In the genomic region with DNA sequence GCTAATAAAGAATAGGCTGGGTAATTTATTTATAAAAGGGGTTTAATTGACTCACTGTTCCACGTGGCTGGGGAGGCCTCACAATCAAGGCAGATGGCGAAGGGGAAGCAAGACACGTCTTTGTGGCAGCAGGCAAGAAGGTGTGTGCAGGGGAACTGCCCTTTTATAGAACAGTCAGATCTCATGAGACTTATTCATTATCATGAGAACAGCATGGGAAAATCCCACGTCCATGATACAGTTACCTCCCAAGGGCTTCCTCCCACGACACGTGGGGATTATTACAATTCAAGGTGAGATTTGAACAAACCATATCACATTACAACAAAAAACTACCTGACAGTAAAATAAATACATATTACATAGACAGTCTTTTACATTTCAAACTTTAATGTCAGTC, we compare ENCODE assay signal across 15 cellular contexts.
DNase-seq lines count a peak whose midpoint lies in the region; ATAC-seq and TF ChIP-seq lines count a peak whose summit lies in the region.
"Had no signal": no experiment of that assay in that cellular context is flagged by ENCODE, and none has a peak within 500 bp of the region (broad histone marks: within the 10 kb centered on the region; RNA-seq: fewer than 3 reads in every experiment).

No MANE protein-coding gene starts in this region.

- no peaks in the 10 kb centered on the region for H3K9me3 ChIP-seq in Panc1 (ENCODE audit: control insufficient read depth, insufficient read depth, low read depth, low read length)

- intact Hi-C loops in Panc1 (cut with micrococcal nuclease; ENCODE audit: unreplicated experiment) = no loop called here

- H3K4me3 ChIP-seq in GM08714 (ENCODE audit: low read length) = peak overlapping the region; percentile 59; the same call in 1 of the 2 replicates
- no peak overlapping the region for H3K4me3 ChIP-seq in Panc1 (ENCODE audit: low read depth in 2 of 2, low read length in 2 of 2)

- no peaks in the 10 kb centered on the region for H3K36me3 ChIP-seq in Panc1 (ENCODE audit: control insufficient read depth, insufficient read depth, low read length)

- H3K36me3 Mint-ChIP-seq in activated naive CD4-positive, alpha-beta T cell treated with anti-CD3 and anti-CD28 coated beads, Interleukin-2, amount 50 U/mL, for 72 hours = no peaks in the 10 kb centered on the region

- ATAC-seq in HG03196 (IDR thresholded peaks at IDR 0.05; ENCODE audit: unreplicated experiment) (peak; percentile 88), Panc1 (no peak), HG03039 (IDR thresholded peaks at IDR 0.05; ENCODE audit: unreplicated experiment) (no peak)
- no peak for ATAC-seq in activated naive CD4-positive, alpha-beta T cell treated with anti-CD3 and anti-CD28 coated beads, Interleukin-2, amount 50 U/mL, for 72 hours
- ATAC-seq: activated T-helper 17 cell treated with anti-CD3 and anti-CD28 coated beads, Interleukin-2, amount 50 U/mL, for 72 hours had no signal

- POLR2A ChIA-PET in Panc1 (lab: Charles Lee) = no interaction called here

- peaks cover 3% of the 10 kb centered on the region; the same call in 1 of the 2 replicates for H3K4me1 ChIP-seq in Panc1 (ENCODE audit: control insufficient read depth, insufficient read depth, low read length)

- CTCF ChIA-PET in Panc1 (lab: Charles Lee) = no interaction called here

- TF ChIP-seq CTCF in Panc1 (IDR thresholded peaks at IDR 0.05) = no peak

- no peak overlapping the region for H3K27ac Mint-ChIP-seq in activated naive CD4-positive, alpha-beta T cell treated with anti-CD3 and anti-CD28 coated beads, Interleukin-2, amount 50 U/mL, for 72 hours
- H3K27ac Mint-ChIP-seq: activated T-helper 17 cell treated with anti-CD3 and anti-CD28 coated beads, Interleukin-2, amount 50 U/mL, for 72 hours had no signal

- H3K27ac ChIP-seq in Panc1 (ENCODE audit: low read length) = peak overlapping the region; percentile 48; the same call in 1 of the 2 replicates
- H3K27ac ChIP-seq: C4-2B had no signal

- H3K27me3 ChIP-seq in Panc1 (ENCODE audit: control insufficient read depth, insufficient read depth, low read length) = no peaks in the 10 kb centered on the region

- no TSS peak for BruUV-seq in Panc1 (replicated peaks; lab: Mats Ljungman, UMichigan)

- TF ChIP-seq POLR2A in GM19193 (IDR thresholded peaks at IDR 0.05; ENCODE audit: extremely low read depth, insufficient read depth, insufficient read length) = peak; percentile 75

- H3K9me3 Mint-ChIP-seq in activated naive CD4-positive, alpha-beta T cell treated with anti-CD3 and anti-CD28 coated beads, Interleukin-2, amount 50 U/mL, for 72 hours = no peaks in the 10 kb centered on the region
- H3K9me3 Mint-ChIP-seq: activated T-helper 17 cell treated with anti-CD3 and anti-CD28 coated beads, Interleukin-2, amount 50 U/mL, for 72 hours had no signal

- in situ Hi-C loops in Panc1 (cut with HindIII; ENCODE audit: low pct_unique_long_range_greater_than_20kb, low sequenced_read_pairs) = no loop called here

- DNase-seq in Panc1 (ENCODE audit: low read depth, low spot score) (no peak), CD1c-positive myeloid dendritic cell (ENCODE audit: extremely low spot score) (no peak), NCI-H1048 (lab: John Stamatoyannopoulos, UW) (no peak)
- DNase-seq in activated naive CD4-positive, alpha-beta T cell treated with anti-CD3 and anti-CD28 coated beads, Interleukin-2, amount 50 U/mL, for 72 hours (ENCODE audit: low spot score in 2 of 2) = no peak
- DNase-seq: activated CD4-positive, CD25-positive, alpha-beta regulatory T cell; cortex of kidney; mesendoderm; MM.1S; posterior cingulate gyrus had no signal
